Comparison of ENCODE assay signal across 22 cellular contexts in genomic region chr20:10788877-10789276, GRCh38.
A peak's percentile ranks its signal among the peaks of the same experiment; 100 is the strongest.
DNase-seq lines count a peak whose midpoint lies in the region; ATAC-seq and TF ChIP-seq lines count a peak whose summit lies in the region.
"Had no signal": no experiment of that assay in that cellular context is flagged by ENCODE, and none has a peak within 500 bp of the region (broad histone marks: within the 10 kb centered on the region; RNA-seq: fewer than 3 reads in every experiment).

No MANE protein-coding gene starts in this region.

- H3K27ac ChIP-seq in heart left ventricle = no peak overlapping the region
- H3K27ac ChIP-seq in right atrium auricular region = no peak overlapping the region
- H3K27ac ChIP-seq in psoas muscle = no peak overlapping the region
- H3K27ac ChIP-seq in mammary epithelial cell (ENCODE audit: insufficient read depth, low read depth, low read length) = no peak overlapping the region
- H3K27ac ChIP-seq: BLaER1, KMS-11, PC-9 had no signal

- H3K4me1 ChIP-seq in heart left ventricle = peaks cover 0 to 12% (median 0%) of the 10 kb centered on the region in 12 donors
- no peaks in the 10 kb centered on the region for H3K4me1 ChIP-seq in right atrium auricular region
- peaks cover 3% of the 10 kb centered on the region for H3K4me1 ChIP-seq in psoas muscle
- peaks cover 17% of the 10 kb centered on the region for H3K4me1 ChIP-seq in mammary epithelial cell (ENCODE audit: insufficient read depth, low read length)
- H3K4me1 ChIP-seq: BLaER1 had no signal

- in situ Hi-C loops in mammary epithelial cell (cut with MboI; ENCODE audit: low sequenced_read_pairs in 2 of 2) = no loop called here

- H3K4me2 ChIP-seq in mammary epithelial cell (ENCODE audit: insufficient read depth, low read depth, low read length) = no peak overlapping the region
- H3K4me2 ChIP-seq: BLaER1, GM23338, KMS-11, PC-9 had no signal

- H3K27me3 ChIP-seq in heart left ventricle = no peaks in the 10 kb centered on the region
- no peaks in the 10 kb centered on the region for H3K27me3 ChIP-seq in right atrium auricular region
- no peaks in the 10 kb centered on the region for H3K27me3 ChIP-seq in psoas muscle (ENCODE audit: insufficient read depth in 3 of 3, low read length in 2 of 3)
- H3K27me3 ChIP-seq in mammary epithelial cell (ENCODE audit: insufficient read depth, low read length) = no peaks in the 10 kb centered on the region
- H3K27me3 ChIP-seq: BLaER1 had no signal

- CTCF ChIA-PET in mammary epithelial cell (lab: Charles Lee; ENCODE audit: low non-redundant PET) = no interaction called here

- no peak for TF ChIP-seq POLR2A in heart left ventricle (IDR thresholded peaks at IDR 0.05)

- no peaks in the 10 kb centered on the region for H3K79me2 ChIP-seq in mammary epithelial cell (ENCODE audit: insufficient read depth, low read length)

- 85 to 92% (median 87%) methylated on average over 4 of the region's 4 CpGs for WGBS in heart left ventricle, 4 donors
- WGBS in psoas muscle, 3 donors = 73 to 84% (median 77%) methylated on average over 4 of the region's 4 CpGs
- 98% methylated on average over 4 of the region's 4 CpGs for WGBS in mammary epithelial cell (ENCODE audit: low coverage, missing lambda C conversion rate)

- no peak overlapping the region for H3K4me3 ChIP-seq in heart left ventricle
- no peak overlapping the region for H3K4me3 ChIP-seq in right atrium auricular region
- H3K4me3 ChIP-seq in psoas muscle = no peak overlapping the region
- no peak overlapping the region for H3K4me3 ChIP-seq in mammary epithelial cell (replicated peaks in 1 of 3; ENCODE audit: insufficient read depth in 1 of 3, low read depth in 2 of 3, low read length in 3 of 3)
- H3K4me3 ChIP-seq: BLaER1, GM23338, HAP-1, PC-9 had no signal

- H4K20me1 ChIP-seq in mammary epithelial cell (ENCODE audit: insufficient read depth, low read length) = no peaks in the 10 kb centered on the region
- H4K20me1 ChIP-seq: BLaER1 had no signal

- dilution Hi-C loops in mammary epithelial cell (cut with HindIII; ENCODE audit: low sequenced_read_pairs) = no loop called here

- ATAC-seq in left cardiac atrium (peak in 1 of 2 donors; percentile 89), heart left ventricle (no peak), psoas muscle (peak in 1 of 4 donors; percentile 21), HG03521 (IDR thresholded peaks at IDR 0.05; ENCODE audit: unreplicated experiment) (no peak)
- ATAC-seq: GM23338 had no signal

- DNase-seq in left cardiac atrium (peak; percentile 38), heart left ventricle (no peak), right atrium auricular region (ENCODE audit: low spot score) (peak; percentile 69), psoas muscle (peak; percentile 26 to 69), mammary epithelial cell (no peak), HUDEP-2 (lab: John Stamatoyannopoulos, UW; ENCODE audit: unreplicated experiment in 76 of 76) (no peak)
- DNase-seq: CD4-positive, CD25-positive, alpha-beta regulatory T cell; HFFc6; MM.1S; NCI-H1417; NCI-H1694; NCI-H2029 treated with DMSO at 0.1 percent for 48 hours; NCI-H446 treated with DMSO at 0.1 percent for 48 hours; NCI-H526; NK-92 treated with Interleukin-12 subunit alpha and Interleukin-12 subunit beta, amount 100 ng/mL, for 24 hours; PC-9; SHP77 treated with DMSO at 0.1 percent for 48 hours had no signal

- H3K9ac ChIP-seq in mammary epithelial cell (ENCODE audit: insufficient read depth, low read length) = no peak overlapping the region
- H3K9ac ChIP-seq: BLaER1, KMS-11 had no signal

- intact Hi-C loops in left cardiac atrium (cut with DNase I) (no loop called here), heart left ventricle (cut with DNase I) (no loop called here), psoas muscle (cut with DNase I) (no loop called here), mammary epithelial cell (cut with micrococcal nuclease) (no loop called here)

- TF ChIP-seq CTCF in heart left ventricle (IDR thresholded peaks at IDR 0.05) (no peak), right atrium auricular region (IDR thresholded peaks at IDR 0.05) (no peak), psoas muscle (IDR thresholded peaks at IDR 0.05) (no peak), mammary epithelial cell (conservative IDR thresholded peaks at IDR 0.05 in 1 of 2, IDR thresholded peaks at IDR 0.05 in 1 of 2; ENCODE audit: extremely low read depth in 1 of 2, insufficient read depth in 1 of 2, low read depth in 1 of 2, low read length in 2 of 2) (no peak)

- no peak overlapping the region for H2AFZ ChIP-seq in mammary epithelial cell (ENCODE audit: low read depth, low read length)
- H2AFZ ChIP-seq: PC-9 had no signal

- H3K36me3 ChIP-seq in heart left ventricle (no peaks in the 10 kb centered on the region), right atrium auricular region (no peaks in the 10 kb centered on the region), psoas muscle (ENCODE audit: insufficient read depth in 1 of 2, low read depth in 1 of 2) (no peaks in the 10 kb centered on the region), mammary epithelial cell (ENCODE audit: insufficient read depth, low read length) (no peaks in the 10 kb centered on the region)
- H3K36me3 ChIP-seq: BLaER1, HAP-1 had no signal

- H3K9me3 ChIP-seq in heart left ventricle (no peaks in the 10 kb centered on the region), right atrium auricular region (no peaks in the 10 kb centered on the region), psoas muscle (no peaks in the 10 kb centered on the region), mammary epithelial cell (replicated peaks; ENCODE audit: insufficient read depth, low read length) (no peaks in the 10 kb centered on the region)
- H3K9me3 ChIP-seq: BLaER1, HAP-1 had no signal

- BruUV-seq in mammary epithelial cell (replicated peaks; lab: Mats Ljungman, UMichigan) = no TSS peak

Comparison
In these comparisons a context has a peak if more than half of its experiments do, and no peak if none do; other contexts are left out.
1. DNase-seq: peak in left cardiac atrium (single experiment), right atrium auricular region (single experiment) and psoas muscle (2 of 2); none in heart left ventricle (0 of 5), mammary epithelial cell (single experiment) and HUDEP-2 (0 of 76).